ENCODE assay signal across 13 cellular contexts in genomic region chr17:49509588-49509917, GRCh38.
"Had no signal": no experiment of that assay in that cellular context is flagged by ENCODE, and none has a peak within 500 bp of the region (broad histone marks: within the 10 kb centered on the region; RNA-seq: fewer than 3 reads in every experiment).

No MANE protein-coding gene starts in this region.

- H3K4me3 ChIP-seq: pancreas, sigmoid colon had no signal

- ATAC-seq: activated CD4-positive, CD25-positive, alpha-beta regulatory T cell treated with anti-CD3 and anti-CD28 coated beads, Interleukin-2, amount 50 U/mL, for 24 hours; foreskin keratinocyte; pancreas; stimulated activated naive CD8-positive, alpha-beta T cell treated with anti-CD3 and anti-CD28 coated beads, Interleukin-15, amount 100 ng/mL, for 72 hours had no signal

- H3K36me3 Mint-ChIP-seq: naive B cell had no signal

- H3K27me3 ChIP-seq: foreskin keratinocyte, pancreas had no signal

- DNase-seq: activated naive CD4-positive, alpha-beta T cell treated with Interleukin-2 at 50 U/mL for 16 hours; activated T-cell treated with anti-CD3 and anti-CD28 coated beads for 4 hours; anterior cingulate cortex; brain microvascular endothelial cell; effector memory CD4-positive, alpha-beta T cell; foreskin keratinocyte; naive B cell; pancreas; sigmoid colon; stimulated activated CD4-positive, alpha-beta T cell treated with anti-CD3 and anti-CD28 coated beads, Interleukin-1b, Interleukin-23, amount 100 ng/mL, for 48 hours; stimulated activated naive CD8-positive, alpha-beta T cell treated with anti-CD3 and anti-CD28 coated beads, Interleukin-15, amount 100 ng/mL, for 72 hours had no signal

- H3K9me3 Mint-ChIP-seq: dendritic cell treated with granulocyte-macrophage colony-stimulating factor and Interleukin-4, amounts not matched to agents 40 ng/mL and 50 ng/mL, for 4 days; naive B cell; stimulated activated naive CD8-positive, alpha-beta T cell treated with anti-CD3 and anti-CD28 coated beads, Interleukin-15, amount 100 ng/mL, for 72 hours had no signal

- H3K4me1 Mint-ChIP-seq: naive B cell; stimulated activated naive CD8-positive, alpha-beta T cell treated with anti-CD3 and anti-CD28 coated beads, Interleukin-15, amount 100 ng/mL, for 72 hours had no signal

- H3K27ac Mint-ChIP-seq: dendritic cell treated with granulocyte-macrophage colony-stimulating factor and Interleukin-4, amounts not matched to agents 40 ng/mL and 50 ng/mL, for 4 days; naive B cell; stimulated activated naive CD8-positive, alpha-beta T cell treated with anti-CD3 and anti-CD28 coated beads, Interleukin-15, amount 100 ng/mL, for 72 hours had no signal

- H3K27ac ChIP-seq: brain microvascular endothelial cell, pancreas, sigmoid colon had no signal

- H3K4me3 Mint-ChIP-seq: dendritic cell treated with granulocyte-macrophage colony-stimulating factor and Interleukin-4, amounts not matched to agents 40 ng/mL and 50 ng/mL, for 4 days; stimulated activated naive CD8-positive, alpha-beta T cell treated with anti-CD3 and anti-CD28 coated beads, Interleukin-15, amount 100 ng/mL, for 72 hours had no signal

- H3K36me3 ChIP-seq: brain microvascular endothelial cell, pancreas, sigmoid colon had no signal

- H3K9me3 ChIP-seq: pancreas, sigmoid colon had no signal

- H3K4me1 ChIP-seq: pancreas had no signal
